In the genomic region with DNA sequence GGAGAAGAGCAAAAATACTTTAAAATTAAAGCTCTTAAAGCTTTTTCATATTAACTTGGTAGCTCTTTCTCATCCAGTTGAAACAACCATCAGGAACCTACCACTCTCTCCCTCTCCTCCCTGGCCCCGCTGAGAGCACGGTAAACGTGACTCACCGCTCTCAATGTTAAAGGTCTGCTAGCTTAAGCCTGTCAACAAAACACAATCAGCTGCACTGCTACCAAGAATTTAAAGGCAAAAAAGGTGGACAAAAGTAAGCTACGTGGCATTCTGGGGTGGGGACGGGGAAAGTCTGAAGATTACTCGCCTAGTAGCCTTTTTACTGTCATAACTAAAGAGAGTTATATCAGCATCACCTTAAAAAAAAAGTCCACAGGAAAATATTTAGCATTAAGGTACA, we compare ENCODE assay signal across 13 cellular contexts. TPM values are rescaled to one million over a fixed set of nuclear protein-coding genes. Genes with fewer than 3 reads are reported as not detected.
DNase-seq lines count a peak whose midpoint lies in the region; ATAC-seq and TF ChIP-seq lines count a peak whose summit lies in the region.
"Had no signal": no experiment of that assay in that cellular context is flagged by ENCODE, and none has a peak within 500 bp of the region (broad histone marks: within the 10 kb centered on the region; RNA-seq: fewer than 3 reads in every experiment).

No MANE protein-coding gene starts in this region.

- TF ChIP-seq CTCF in AG04450 (IDR thresholded peaks at IDR 0.05; ENCODE audit: low read depth, low read length) = no peak

- H3K27me3 ChIP-seq in AG04450 (ENCODE audit: control insufficient read depth, insufficient read depth, low read length) = no peaks in the 10 kb centered on the region

- CTCF ChIA-PET in AG04450 (lab: Charles Lee) = interaction anchor here (1.1 to 7.8 kb wide), 7 partner anchors 9 to 626 kb away, joined by 4 to 98 read pairs (median 10); partner anchors contain the start of gene GP5

- no peak for ATAC-seq in GM21737 (IDR thresholded peaks at IDR 0.05; ENCODE audit: unreplicated experiment)
- no peak for ATAC-seq in GM18907 (IDR thresholded peaks at IDR 0.05; ENCODE audit: unreplicated experiment)
- ATAC-seq: left colon, natural killer cell had no signal

- H3K9me3 ChIP-seq in AG04450 (ENCODE audit: control insufficient read depth, insufficient read depth, low read length) = no peaks in the 10 kb centered on the region

- POLR2A ChIA-PET in AG04450 (lab: Yijun Ruan, JAX) = interaction anchor here (0.6 kb wide), 1 partner anchor 94 kb away, joined by 3 read pairs; no protein-coding TSS in a partner anchor

- no peak overlapping the region for H3K4me3 ChIP-seq in AG04450 (ENCODE audit: low read depth, low read length)

- H3K27ac ChIP-seq in AG04450 (ENCODE audit: low read depth, low read length) = no peak overlapping the region

- DNase-seq in AG04450 (ENCODE audit: low read depth, low spot score) = peak; percentile 33
- DNase-seq in ELR (ENCODE audit: low read depth) = peak; percentile 54
- DNase-seq in amniotic epithelial cell (ENCODE audit: low read depth) = peak; percentile 71
- peak; percentile 38 for DNase-seq in kidney glomerular epithelial cell (lab: John Stamatoyannopoulos, UW)
- DNase-seq in activated CD8-positive, alpha-beta memory T cell treated with anti-CD3 and anti-CD28 coated beads for 24 hours = no peak
- DNase-seq: CD4-positive, alpha-beta memory T cell; glutamatergic neuron; KG1; left colon; natural killer cell; NCI-H146 had no signal

RNA-seq across cellular contexts. Expression of gene GP5, which starts 8.4 kb away (rescaled TPM):
- polyA plus RNA-seq in AG04450 (2011; rRNA removed) = 0.06 and 0.10 TPM in 2 replicates
- 0.09 and 0.14 TPM in 2 replicates for polyA minus RNA-seq in AG04450 (2011; rRNA and poly(A)+ RNA removed)

RNA-seq across cellular contexts. Expression of gene LRRC15, which starts 37.9 kb away (rescaled TPM):
- polyA plus RNA-seq in AG04450 (2011; rRNA removed) = 4.9 and 5.7 TPM in 2 replicates
- polyA minus RNA-seq in AG04450 (2011; rRNA and poly(A)+ RNA removed) = 6.7 and 9.4 TPM in 2 replicates
- polyA plus RNA-seq: CD4-positive, alpha-beta memory T cell had no signal

RNA-seq across cellular contexts. Expression of gene CPN2, which starts 56.3 kb away (rescaled TPM):
- polyA plus RNA-seq in AG04450 (2011; rRNA removed) = not detected in 2 replicates
- polyA minus RNA-seq in AG04450 (2011; rRNA and poly(A)+ RNA removed) = not detected in 2 replicates
- polyA plus RNA-seq: CD4-positive, alpha-beta memory T cell had no signal
